Comparison of ENCODE assay signal across 1 cellular context in the genomic region with DNA sequence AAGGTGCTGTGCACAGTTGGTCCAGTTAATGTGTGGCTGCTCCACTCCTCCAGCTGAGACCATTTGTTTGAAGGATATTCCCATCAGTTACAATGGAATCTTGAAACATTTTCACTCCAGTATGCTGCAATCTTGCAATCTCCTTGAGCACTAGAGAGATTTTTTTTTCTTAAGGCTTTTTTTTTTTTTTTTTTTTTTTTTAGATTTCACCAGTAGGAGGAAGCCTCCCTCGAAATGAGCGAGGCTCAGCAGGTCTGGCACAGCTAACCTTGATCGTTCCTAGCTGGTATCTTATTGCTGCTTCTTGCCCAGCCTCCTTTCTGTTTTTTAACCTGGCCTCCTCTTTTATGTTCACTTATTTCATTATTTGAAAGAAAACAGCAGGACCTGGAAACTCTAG.
TF ChIP-seq lines count a peak whose summit lies in the region.

No MANE protein-coding gene starts in this region.

TF ChIP-seq in endothelial cell of umbilical vein, 7 proteins besides CTCF, POLR2A, EP300 and RAD21 (continued from another document):
- TF ChIP-seq JUN (IDR thresholded peaks at IDR 0.05; ENCODE audit: borderline replicate concordance, insufficient read depth, insufficient read length, low read depth) (no peak), POLR2AphosphoS5 (IDR thresholded peaks at IDR 0.05; ENCODE audit: insufficient read depth, low read depth, low read length) (no peak), MYC (IDR thresholded peaks at IDR 0.05; ENCODE audit: low read depth, low read length) (no peak), FOS (IDR thresholded peaks at IDR 0.05; ENCODE audit: borderline replicate concordance, insufficient read depth, low read length) (no peak), GATA2 (IDR thresholded peaks at IDR 0.05; ENCODE audit: insufficient read depth, insufficient read length, low read depth, low read length) (no peak)
